ENCODE assay signal across 1 cellular context in the genomic region with DNA sequence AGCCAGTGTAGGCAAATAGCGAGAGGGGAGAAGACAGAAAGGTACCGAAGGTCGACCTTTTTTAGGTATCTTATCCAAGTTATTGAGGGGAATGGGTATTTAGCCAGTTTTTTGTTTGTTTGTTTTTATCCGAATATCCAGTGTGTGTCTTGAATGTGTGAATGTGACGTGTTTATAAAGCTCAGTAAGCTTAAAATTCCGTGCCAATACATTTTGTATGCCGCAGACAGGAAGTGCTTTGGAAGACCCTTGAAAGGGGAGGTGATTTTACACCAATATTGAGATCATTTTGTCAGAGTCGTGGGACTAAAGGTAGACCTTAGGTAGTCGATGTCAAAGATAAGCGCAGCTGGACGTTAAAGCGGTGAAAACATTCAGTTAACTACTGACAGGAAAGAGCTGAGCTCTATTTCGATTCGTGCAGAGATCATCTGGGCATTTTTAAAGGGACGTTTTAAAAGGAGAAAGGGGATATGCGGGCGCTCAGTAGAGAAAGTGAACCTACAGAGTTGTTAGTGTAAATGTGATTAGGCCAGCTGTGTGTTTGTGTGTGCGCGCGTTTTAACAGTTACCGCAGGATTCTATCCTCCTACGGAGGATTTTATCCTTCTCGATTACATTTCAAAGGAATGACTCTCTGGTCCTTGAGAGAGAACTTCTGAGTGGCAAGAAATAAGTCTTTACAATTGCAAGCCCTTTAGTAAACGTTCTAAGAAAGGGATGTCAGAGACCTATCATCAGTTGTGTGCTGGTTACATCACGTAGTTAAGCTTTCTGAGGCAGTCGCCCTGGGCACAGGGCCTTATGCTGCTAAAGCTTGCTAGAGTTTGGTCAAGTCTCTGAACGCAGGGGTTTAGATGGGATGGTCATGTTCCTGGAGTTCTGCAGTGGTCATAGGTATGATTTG.
TF ChIP-seq lines count a peak whose summit lies in the region.

No MANE protein-coding gene starts in this region.

TF ChIP-seq in endothelial cell of umbilical vein, 7 proteins besides CTCF, POLR2A, EP300 and RAD21:
- TF ChIP-seq FOS (IDR thresholded peaks at IDR 0.05; ENCODE audit: borderline replicate concordance, insufficient read depth, low read length): no peak
- TF ChIP-seq POLR2AphosphoS5 (IDR thresholded peaks at IDR 0.05; ENCODE audit: insufficient read depth, low read depth, low read length): no peak
- TF ChIP-seq MYC (IDR thresholded peaks at IDR 0.05; ENCODE audit: low read depth, low read length): no peak
- no peak for TF ChIP-seq EZH2 (IDR thresholded peaks at IDR 0.05; ENCODE audit: borderline replicate concordance, low read depth, low read length, severe bottlenecking)
- no peak for TF ChIP-seq GATA2 (IDR thresholded peaks at IDR 0.05; ENCODE audit: insufficient read depth, insufficient read length, low read depth, low read length)
- no peak for TF ChIP-seq MAX (IDR thresholded peaks at IDR 0.05; ENCODE audit: insufficient read depth, insufficient read length)
- TF ChIP-seq JUN (IDR thresholded peaks at IDR 0.05; ENCODE audit: borderline replicate concordance, insufficient read depth, insufficient read length, low read depth): no peak
